ENCODE assay signal across 18 cellular contexts in genomic region chr2:182228073-182228473, GRCh38.
DNase-seq lines count a peak whose midpoint lies in the region; ATAC-seq and TF ChIP-seq lines count a peak whose summit lies in the region.
"Had no signal": no experiment of that assay in that cellular context is flagged by ENCODE, and none has a peak within 500 bp of the region (broad histone marks: within the 10 kb centered on the region; RNA-seq: fewer than 3 reads in every experiment).

No MANE protein-coding gene starts in this region.

- H3K9me3 ChIP-seq in adipocyte (ENCODE audit: control insufficient read depth, low read length) (no peaks in the 10 kb centered on the region), thyroid gland (no peaks in the 10 kb centered on the region)
- H3K9me3 ChIP-seq: SJSA1 had no signal

- H3K4me3 ChIP-seq in adipocyte (ENCODE audit: low read length) (no peak overlapping the region), thyroid gland (replicated peaks in 1 of 3) (no peak overlapping the region)
- H3K4me3 ChIP-seq: GM12878, PC-9, SJSA1 had no signal

- 69 to 75% methylated on average over 2 of the region's 2 CpGs for WGBS in thyroid gland, 2 donors

- DNase-seq in DMS153 (lab: John Stamatoyannopoulos, UW) (peak; percentile 82), NCI-H1436 (lab: John Stamatoyannopoulos, UW) (peak; percentile 85), NCI-H2227 treated with DMSO at 0.1 percent for 48 hours (lab: John Stamatoyannopoulos, UW) (peak; percentile 67), adipocyte (ENCODE audit: low read depth) (no peak), thyroid gland (no peak), COLO829 (ENCODE audit: low spot score) (no peak)
- no peak for DNase-seq in activated CD4-positive, alpha-beta T cell treated with anti-CD3 and anti-CD28 coated beads for 1 hour
- DNase-seq: ACHN; activated CD4-positive, alpha-beta T cell treated with anti-CD3 and anti-CD28 coated beads, Interleukin-2, amount 50 U/mL, for 1 hour; activated CD8-positive, alpha-beta memory T cell treated with anti-CD3 and anti-CD28 coated beads, Interleukin-2, amount 50 U/mL, for 4 hours; NCI-H1694; NCI-H82; PC-9; T-helper 2 cell had no signal

- no peak overlapping the region for H3K27ac ChIP-seq in thyroid gland
- H3K27ac ChIP-seq: PC-9, SJSA1 had no signal

- TF ChIP-seq CTCF in thyroid gland (IDR thresholded peaks at IDR 0.05): no peak

- TF ChIP-seq POLR2A in thyroid gland (IDR thresholded peaks at IDR 0.05): no peak

- H3K27me3 ChIP-seq in adipocyte (replicated peaks; ENCODE audit: control insufficient read depth, insufficient read depth, low read length) (no peaks in the 10 kb centered on the region), thyroid gland (no peaks in the 10 kb centered on the region)
- H3K27me3 ChIP-seq: SJSA1 had no signal

- no peak for ATAC-seq in HG03520 (IDR thresholded peaks at IDR 0.05; ENCODE audit: unreplicated experiment)
- ATAC-seq: GM12878; stimulated activated memory B cell treated with anti-CD40 and anti-IgM and Interleukin-4, amounts not matched to agents 10 μg/mL and 1 μg/mL and 100 μg/mL, for 72 hours had no signal

- H3K4me1 ChIP-seq in adipocyte (ENCODE audit: control insufficient read depth, insufficient read depth, low read length) (peaks cover 47% of the 10 kb centered on the region), thyroid gland (peaks cover 0 to 1% of the 10 kb centered on the region in 2 donors)
- H3K4me1 ChIP-seq: SJSA1 had no signal

- intact Hi-C loops in thyroid gland (cut with DNase I): no loop called here

- peaks cover 11% of the 10 kb centered on the region for H3K36me3 ChIP-seq in adipocyte (ENCODE audit: control insufficient read depth, insufficient read depth, low read length, severe bottlenecking)
- no peaks in the 10 kb centered on the region for H3K36me3 ChIP-seq in thyroid gland
- H3K36me3 ChIP-seq: SJSA1 had no signal

- H3K9ac ChIP-seq in adipocyte (ENCODE audit: low read length): peak overlapping the region; percentile 28

Comparison
In these comparisons a context has a peak if more than half of its experiments do, and no peak if none do; other contexts are left out.
1. DNase-seq: peak in DMS153 (single experiment), NCI-H1436 (single experiment) and NCI-H2227 treated with DMSO at 0.1 percent for 48 hours (single experiment); none in adipocyte (single experiment), thyroid gland (0 of 2), COLO829 (single experiment) and activated CD4-positive, alpha-beta T cell treated with anti-CD3 and anti-CD28 coated beads for 1 hour (single experiment).